Comparison of ENCODE assay signal across 1 cellular context in genomic region chr22:31271026-31271425, GRCh38.
TF ChIP-seq lines count a peak whose summit lies in the region.

No MANE protein-coding gene starts in this region.

TF ChIP-seq in H1, 55 proteins besides CTCF, POLR2A, EP300 and RAD21:
- TF ChIP-seq EZH2 (IDR thresholded peaks at IDR 0.05; ENCODE audit: low read depth, low read length, severe bottlenecking) (no peak), TBP (IDR thresholded peaks at IDR 0.05; ENCODE audit: low read depth, low read length) (no peak), CBX8 (IDR thresholded peaks at IDR 0.05; ENCODE audit: borderline replicate concordance, low read depth, low read length) (no peak), TAF1 (IDR thresholded peaks at IDR 0.05; ENCODE audit: low read depth, low read length) (no peak), TCF12 (IDR thresholded peaks at IDR 0.05; ENCODE audit: low read depth, low read length) (no peak), E2F6 (IDR thresholded peaks at IDR 0.05) (no peak), BCL11A (IDR thresholded peaks at IDR 0.05; ENCODE audit: low read depth in 2 of 2, low read length in 2 of 2) (no peak), PHF8 (conservative IDR thresholded peaks at IDR 0.05; ENCODE audit: low read depth, low read length) (no peak)
